27 cellular contexts compared by ENCODE assay signal in the genomic region with DNA sequence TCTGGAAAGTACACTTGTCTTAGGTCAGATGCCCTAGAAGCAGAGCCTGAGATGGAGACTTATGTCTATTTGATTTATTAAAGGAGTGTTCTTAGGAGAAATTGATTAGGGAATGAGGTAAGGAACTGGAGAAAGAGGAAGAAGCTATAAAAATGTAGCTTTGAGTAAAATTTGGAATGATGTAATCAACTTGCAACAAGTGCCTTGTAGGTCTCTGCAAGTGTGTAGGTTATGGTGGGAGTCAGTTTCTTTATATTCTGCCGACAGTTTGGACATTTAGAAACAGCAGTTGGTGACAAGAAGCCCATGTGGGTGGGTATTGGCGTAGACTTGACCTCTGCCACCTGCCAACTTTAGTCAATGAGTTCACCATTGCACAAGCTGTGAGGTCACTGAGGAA.
"Had no signal": no experiment of that assay in that cellular context is flagged by ENCODE, and none has a peak within 500 bp of the region (broad histone marks: within the 10 kb centered on the region; RNA-seq: fewer than 3 reads in every experiment).

No MANE protein-coding gene starts in this region.

- H3K36me3 Mint-ChIP-seq: stimulated activated memory B cell treated with anti-CD40 and anti-IgM and Interleukin-4, amounts not matched to agents 10 μg/mL and 1 μg/mL and 100 μg/mL, for 72 hours; type B pancreatic cell had no signal

- H3K9me3 Mint-ChIP-seq: nephron progenitor cell, type B pancreatic cell had no signal

- H3K4me3 ChIP-seq: esophagus squamous epithelium, heart right ventricle, lower lobe of right lung, psoas muscle, skin epidermis, spleen, testis, tibial artery had no signal

- H3K27me3 ChIP-seq: esophagus squamous epithelium, heart right ventricle, spleen, testis, tibial artery had no signal

- ATAC-seq: effector memory CD8-positive, alpha-beta T cell; heart right ventricle; left ventricle myocardium superior; lower lobe of right lung; naive thymus-derived CD8-positive, alpha-beta T cell; psoas muscle; right cardiac atrium; stimulated activated memory B cell treated with anti-CD40 and anti-IgM and Interleukin-4, amounts not matched to agents 10 μg/mL and 1 μg/mL and 100 μg/mL, for 72 hours; stimulated activated naive CD8-positive, alpha-beta T cell treated with anti-CD3 and anti-CD28 coated beads, Interleukin-15, Interleukin-2, amounts not matched to agents 100 U/mL and 50 U/mL, for 24 hours had no signal

- H3K4me1 ChIP-seq: esophagus squamous epithelium, heart right ventricle, lower lobe of right lung, psoas muscle, spleen, testis, tibial artery had no signal

- H3K4me1 Mint-ChIP-seq: naive thymus-derived CD8-positive, alpha-beta T cell; stimulated activated memory B cell treated with anti-CD40 and anti-IgM and Interleukin-4, amounts not matched to agents 10 μg/mL and 1 μg/mL and 100 μg/mL, for 72 hours had no signal

- H3K27ac ChIP-seq: esophagus squamous epithelium, heart right ventricle, lower lobe of right lung, psoas muscle, skin epidermis, spleen, testis, tibial artery had no signal

- DNase-seq: cortex of kidney; effector memory CD8-positive, alpha-beta T cell; erythroblast; esophagus squamous epithelium; foreskin melanocyte; glutamatergic neuron; heart right ventricle; hippocampal formation; islet precursor cell; kidney glomerular epithelial cell; left ventricle myocardium superior; lower lobe of right lung; naive thymus-derived CD8-positive, alpha-beta T cell; nephron progenitor cell; nucleus accumbens; psoas muscle; right cardiac atrium; spleen; stimulated activated CD4-positive, alpha-beta T cell treated with anti-CD3 and anti-CD28 coated beads, Interleukin-4, amount 100 ng/mL, for 4 hours; stimulated activated naive CD8-positive, alpha-beta T cell treated with anti-CD3 and anti-CD28 coated beads, Interleukin-15, Interleukin-2, amounts not matched to agents 100 U/mL and 50 U/mL, for 24 hours; substantia nigra; testis; tibial artery had no signal

- H3K36me3 ChIP-seq: esophagus squamous epithelium, heart right ventricle, lower lobe of right lung, spleen, tibial artery had no signal

- H3K4me3 Mint-ChIP-seq: effector memory CD8-positive, alpha-beta T cell; naive thymus-derived CD8-positive, alpha-beta T cell; nephron progenitor cell; stimulated activated memory B cell treated with anti-CD40 and anti-IgM and Interleukin-4, amounts not matched to agents 10 μg/mL and 1 μg/mL and 100 μg/mL, for 72 hours; type B pancreatic cell had no signal

- H3K27ac Mint-ChIP-seq: effector memory CD8-positive, alpha-beta T cell; naive thymus-derived CD8-positive, alpha-beta T cell; nephron progenitor cell; stimulated activated memory B cell treated with anti-CD40 and anti-IgM and Interleukin-4, amounts not matched to agents 10 μg/mL and 1 μg/mL and 100 μg/mL, for 72 hours; type B pancreatic cell had no signal

- H3K27me3 Mint-ChIP-seq: effector memory CD8-positive, alpha-beta T cell; naive thymus-derived CD8-positive, alpha-beta T cell; stimulated activated memory B cell treated with anti-CD40 and anti-IgM and Interleukin-4, amounts not matched to agents 10 μg/mL and 1 μg/mL and 100 μg/mL, for 72 hours had no signal

- H3K9me3 ChIP-seq: esophagus squamous epithelium, lower lobe of right lung, spleen, testis, tibial artery had no signal

- FAIRE-seq: endometrium had no signal
